1 cellular context compared by ENCODE assay signal in the genomic region with DNA sequence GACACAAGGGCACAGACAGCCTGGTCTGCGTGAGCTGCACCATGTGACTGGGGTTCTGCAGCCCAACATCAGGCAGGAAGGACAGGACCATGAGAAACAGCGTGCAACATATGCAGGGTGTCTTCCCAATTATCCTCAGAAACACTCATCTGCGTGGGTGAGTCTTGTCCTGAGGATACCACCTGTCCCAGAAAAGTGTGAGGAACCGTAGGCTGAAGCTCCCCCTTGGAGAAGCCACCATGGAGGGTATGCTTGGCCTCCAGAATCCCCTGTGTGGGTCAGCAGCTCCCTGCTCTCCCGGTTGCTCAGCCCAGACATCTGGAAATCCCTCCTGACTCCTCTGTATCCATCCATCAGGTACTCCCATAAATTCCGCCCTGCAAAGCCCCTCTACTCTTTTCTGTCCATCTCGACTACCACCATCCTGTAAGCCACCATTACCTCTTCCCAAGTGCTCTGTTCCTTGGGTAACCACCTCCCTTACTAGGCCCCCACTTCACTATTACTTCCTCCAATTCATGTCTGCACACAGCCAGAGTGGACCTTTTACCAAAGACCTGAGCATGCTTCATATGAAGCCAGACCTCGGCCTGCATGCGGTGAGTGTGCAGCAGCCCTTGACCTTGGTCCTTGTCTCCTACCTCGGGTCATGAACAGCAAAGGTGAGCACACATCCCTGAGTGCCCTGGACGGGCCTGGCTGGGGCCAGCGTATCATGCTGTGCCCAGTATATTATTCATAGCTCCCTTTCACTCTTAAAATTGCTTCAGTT.
TF ChIP-seq lines count a peak whose summit lies in the region.

No MANE protein-coding gene starts in this region.

TF ChIP-seq in GM12891, 5 proteins besides CTCF, POLR2A, EP300 and RAD21:
- TF ChIP-seq SPI1 (IDR thresholded peaks at IDR 0.05; ENCODE audit: low read depth, low read length), result no peak
- no peak for TF ChIP-seq PAX5 (IDR thresholded peaks at IDR 0.05; ENCODE audit: insufficient read depth, low read length, severe bottlenecking)
- TF ChIP-seq POU2F2 (IDR thresholded peaks at IDR 0.05; ENCODE audit: low read depth, low read length), result no peak
- no peak for TF ChIP-seq POLR2AphosphoS5 (IDR thresholded peaks at IDR 0.05; ENCODE audit: low read depth, low read length)
- TF ChIP-seq TAF1 (IDR thresholded peaks at IDR 0.05; ENCODE audit: low read depth, low read length), result no peak
